1 cellular context compared by ENCODE assay signal in the genomic region with DNA sequence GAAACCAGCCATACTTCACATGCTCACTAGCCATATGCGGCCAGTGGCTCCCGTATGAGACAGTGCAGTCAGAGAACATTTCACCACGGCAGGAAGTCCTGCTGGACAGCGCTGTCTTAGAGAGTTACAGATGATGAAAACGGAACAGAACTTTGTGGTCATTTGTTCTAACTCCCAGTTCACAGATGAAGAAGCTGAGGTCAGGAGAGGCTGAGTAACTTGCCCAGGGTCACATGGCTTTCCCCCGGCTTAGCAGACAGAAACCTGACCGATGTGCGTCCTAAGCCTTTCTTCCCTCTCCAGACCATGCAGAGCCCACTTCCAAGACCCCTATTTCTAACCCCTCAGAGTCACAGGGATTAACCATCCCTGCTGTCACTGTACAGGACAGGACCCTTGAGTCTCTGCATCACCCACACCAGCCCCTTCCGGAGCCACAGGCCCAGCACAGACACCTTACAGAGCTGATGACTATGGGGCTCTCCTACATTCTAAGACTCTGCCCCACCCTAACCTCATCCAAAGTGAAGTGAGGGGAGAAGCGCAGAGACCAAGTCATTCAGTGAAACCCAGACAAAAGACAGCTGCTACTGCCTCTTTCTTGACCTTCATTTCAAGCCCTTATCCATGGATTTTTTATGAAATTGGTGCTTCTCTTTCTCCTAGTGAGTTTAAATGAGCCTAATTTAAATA.
A peak's percentile ranks its signal among the peaks of the same experiment; 100 is the strongest.
TF ChIP-seq lines count a peak whose summit lies in the region.

No MANE protein-coding gene starts in this region.

TF ChIP-seq in GM12878, 131 proteins besides CTCF, POLR2A, EP300 and RAD21 (continued from another document and continues in another):
- TF ChIP-seq, protein P1, sequence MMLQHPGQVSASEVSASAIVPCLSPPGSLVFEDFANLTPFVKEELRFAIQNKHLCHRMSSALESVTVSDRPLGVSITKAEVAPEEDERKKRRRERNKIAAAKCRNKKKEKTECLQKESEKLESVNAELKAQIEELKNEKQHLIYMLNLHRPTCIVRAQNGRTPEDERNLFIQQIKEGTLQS (IDR thresholded peaks at IDR 0.05; ENCODE audit: borderline replicate concordance, extremely low read depth, low read depth, low read length): no peak
- TF ChIP-seq IKZF2 (IDR thresholded peaks at IDR 0.05) (peak; percentile 54 to 66; a peak in 3 of 4 replicates), EZH2 (IDR thresholded peaks at IDR 0.05; ENCODE audit: borderline replicate concordance, control insufficient read depth, low read depth, low read length) (no peak), HCFC1 (IDR thresholded peaks at IDR 0.05; ENCODE audit: low read length) (no peak), KAT2A (conservative IDR thresholded peaks at IDR 0.05; ENCODE audit: control insufficient read depth, low read depth, low read length) (no peak), EED (IDR thresholded peaks at IDR 0.05; ENCODE audit: low read depth) (peak; percentile 81), SP1 (IDR thresholded peaks at IDR 0.05; ENCODE audit: low read depth, low read length) (peak; percentile 65), SREBF1 (IDR thresholded peaks at IDR 0.05; ENCODE audit: low read length) (no peak), SMAD5 (IDR thresholded peaks at IDR 0.05; ENCODE audit: low read depth) (no peak), MYB (IDR thresholded peaks at IDR 0.05; ENCODE audit: borderline replicate concordance, low read depth, low read length) (no peak), ZNF24 (IDR thresholded peaks at IDR 0.05) (peak; percentile 99), RUNX3 (IDR thresholded peaks at IDR 0.05; ENCODE audit: low read length) (no peak), ZNF274 (IDR thresholded peaks at IDR 0.05; ENCODE audit: insufficient read depth, insufficient read length) (no peak), HDGF (IDR thresholded peaks at IDR 0.05) (peak; percentile 62; the same call in 1 of the 2 replicates), NR2C1 (IDR thresholded peaks at IDR 0.05) (no peak), PML (IDR thresholded peaks at IDR 0.05; ENCODE audit: low read length) (no peak), ETV6 (conservative IDR thresholded peaks at IDR 0.05 in 1 of 2, IDR thresholded peaks at IDR 0.05 in 1 of 2; ENCODE audit: borderline replicate concordance in 1 of 2, low read depth in 1 of 2) (peak in 1 of 2 experiments; percentile 41; a peak in 2 of 4 replicates), ZBTB11 (CRISPR knock-in tag; IDR thresholded peaks at IDR 0.05) (no peak), CREB1 (IDR thresholded peaks at IDR 0.05; ENCODE audit: low read depth) (no peak), ZBED1 (IDR thresholded peaks at IDR 0.05; ENCODE audit: borderline replicate concordance) (no peak), RAD51 (IDR thresholded peaks at IDR 0.05) (peak; percentile 88), IKZF1 (conservative IDR thresholded peaks at IDR 0.05) (peak; percentile 55), POLR2AphosphoS2 (IDR thresholded peaks at IDR 0.05; ENCODE audit: low read depth, low read length) (no peak), NRF1 (conservative IDR thresholded peaks at IDR 0.05; ENCODE audit: low read depth, low read length) (no peak), RBBP5 (conservative IDR thresholded peaks at IDR 0.05) (no peak), CBX3 (IDR thresholded peaks at IDR 0.05; ENCODE audit: borderline replicate concordance, low read depth) (no peak), NR2C2 (IDR thresholded peaks at IDR 0.05; ENCODE audit: borderline replicate concordance, control insufficient read depth, insufficient read length, low read depth) (no peak), MEF2B (IDR thresholded peaks at IDR 0.05; ENCODE audit: partially characterized antibody, poor library complexity, severe bottlenecking) (no peak), ESRRA (IDR thresholded peaks at IDR 0.05; ENCODE audit: low read length) (no peak), ATF7 (IDR thresholded peaks at IDR 0.05; ENCODE audit: low read depth) (peak; percentile 77), POU2F2 (IDR thresholded peaks at IDR 0.05; ENCODE audit: borderline replicate concordance, low read depth, low read length) (peak; percentile 43; the same call in 1 of the 3 replicates), ZNF217 (IDR thresholded peaks at IDR 0.05) (peak; percentile 92), MXI1 (IDR thresholded peaks at IDR 0.05; ENCODE audit: low read depth, low read length) (0 out of 2 replicates have a peak, but pooled peaks have one; percentile 44), REST (IDR thresholded peaks at IDR 0.05; ENCODE audit: low read depth, low read length) (peak; percentile 88), NR2F1 (conservative IDR thresholded peaks at IDR 0.05) (peak; percentile 80), IRF4 (IDR thresholded peaks at IDR 0.05; ENCODE audit: low read depth, low read length) (peak; percentile 80), MYC (IDR thresholded peaks at IDR 0.05; ENCODE audit: insufficient read depth, insufficient read length, insufficient replicate concordance, low read length, severe bottlenecking) (no peak), ASH2L (IDR thresholded peaks at IDR 0.05; ENCODE audit: borderline replicate concordance, low read depth) (no peak; the same call in 1 of the 2 replicates), MAX (IDR thresholded peaks at IDR 0.05; ENCODE audit: low read depth, low read length) (no peak)
- TF ChIP-seq, protein P2, sequence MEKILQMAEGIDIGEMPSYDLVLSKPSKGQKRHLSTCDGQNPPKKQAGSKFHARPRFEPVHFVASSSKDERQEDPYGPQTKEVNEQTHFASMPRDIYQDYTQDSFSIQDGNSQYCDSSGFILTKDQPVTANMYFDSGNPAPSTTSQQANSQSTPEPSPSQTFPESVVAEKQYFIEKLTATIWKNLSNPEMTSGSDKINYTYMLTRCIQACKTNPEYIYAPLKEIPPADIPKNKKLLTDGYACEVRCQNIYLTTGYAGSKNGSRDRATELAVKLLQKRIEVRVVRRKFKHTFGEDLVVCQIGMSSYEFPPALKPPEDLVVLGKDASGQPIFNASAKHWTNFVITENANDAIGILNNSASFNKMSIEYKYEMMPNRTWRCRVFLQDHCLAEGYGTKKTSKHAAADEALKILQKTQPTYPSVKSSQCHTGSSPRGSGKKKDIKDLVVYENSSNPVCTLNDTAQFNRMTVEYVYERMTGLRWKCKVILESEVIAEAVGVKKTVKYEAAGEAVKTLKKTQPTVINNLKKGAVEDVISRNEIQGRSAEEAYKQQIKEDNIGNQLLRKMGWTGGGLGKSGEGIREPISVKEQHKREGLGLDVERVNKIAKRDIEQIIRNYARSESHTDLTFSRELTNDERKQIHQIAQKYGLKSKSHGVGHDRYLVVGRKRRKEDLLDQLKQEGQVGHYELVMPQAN (conservative IDR thresholded peaks at IDR 0.05): 0 out of 2 replicates have a peak, but pooled peaks have one; percentile 15
- TF ChIP-seq, protein P3, sequence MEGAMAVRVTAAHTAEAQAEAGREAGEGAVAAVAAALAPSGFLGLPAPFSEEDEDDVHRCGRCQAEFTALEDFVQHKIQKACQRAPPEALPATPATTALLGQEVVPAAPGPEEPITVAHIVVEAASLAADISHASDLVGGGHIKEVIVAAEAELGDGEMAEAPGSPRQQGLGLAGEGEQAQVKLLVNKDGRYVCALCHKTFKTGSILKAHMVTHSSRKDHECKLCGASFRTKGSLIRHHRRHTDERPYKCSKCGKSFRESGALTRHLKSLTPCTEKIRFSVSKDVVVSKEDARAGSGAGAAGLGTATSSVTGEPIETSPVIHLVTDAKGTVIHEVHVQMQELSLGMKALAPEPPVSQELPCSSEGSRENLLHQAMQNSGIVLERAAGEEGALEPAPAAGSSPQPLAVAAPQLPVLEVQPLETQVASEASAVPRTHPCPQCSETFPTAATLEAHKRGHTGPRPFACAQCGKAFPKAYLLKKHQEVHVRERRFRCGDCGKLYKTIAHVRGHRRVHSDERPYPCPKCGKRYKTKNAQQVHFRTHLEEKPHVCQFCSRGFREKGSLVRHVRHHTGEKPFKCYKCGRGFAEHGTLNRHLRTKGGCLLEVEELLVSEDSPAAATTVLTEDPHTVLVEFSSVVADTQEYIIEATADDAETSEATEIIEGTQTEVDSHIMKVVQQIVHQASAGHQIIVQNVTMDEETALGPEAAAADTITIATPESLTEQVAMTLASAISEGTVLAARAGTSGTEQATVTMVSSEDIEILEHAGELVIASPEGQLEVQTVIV (IDR thresholded peaks at IDR 0.05; ENCODE audit: borderline replicate concordance, partially characterized antibody): no peak
- TF ChIP-seq, protein P4, sequence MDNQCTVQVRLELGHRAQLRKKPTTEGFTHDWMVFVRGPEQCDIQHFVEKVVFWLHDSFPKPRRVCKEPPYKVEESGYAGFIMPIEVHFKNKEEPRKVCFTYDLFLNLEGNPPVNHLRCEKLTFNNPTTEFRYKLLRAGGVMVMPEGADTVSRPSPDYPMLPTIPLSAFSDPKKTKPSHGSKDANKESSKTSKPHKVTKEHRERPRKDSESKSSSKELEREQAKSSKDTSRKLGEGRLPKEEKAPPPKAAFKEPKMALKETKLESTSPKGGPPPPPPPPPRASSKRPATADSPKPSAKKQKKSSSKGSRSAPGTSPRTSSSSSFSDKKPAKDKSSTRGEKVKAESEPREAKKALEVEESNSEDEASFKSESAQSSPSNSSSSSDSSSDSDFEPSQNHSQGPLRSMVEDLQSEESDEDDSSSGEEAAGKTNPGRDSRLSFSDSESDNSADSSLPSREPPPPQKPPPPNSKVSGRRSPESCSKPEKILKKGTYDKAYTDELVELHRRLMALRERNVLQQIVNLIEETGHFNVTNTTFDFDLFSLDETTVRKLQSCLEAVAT (IDR thresholded peaks at IDR 0.05): 0 out of 2 replicates have a peak, but pooled peaks have one; percentile 23
- TF ChIP-seq, protein P5, sequence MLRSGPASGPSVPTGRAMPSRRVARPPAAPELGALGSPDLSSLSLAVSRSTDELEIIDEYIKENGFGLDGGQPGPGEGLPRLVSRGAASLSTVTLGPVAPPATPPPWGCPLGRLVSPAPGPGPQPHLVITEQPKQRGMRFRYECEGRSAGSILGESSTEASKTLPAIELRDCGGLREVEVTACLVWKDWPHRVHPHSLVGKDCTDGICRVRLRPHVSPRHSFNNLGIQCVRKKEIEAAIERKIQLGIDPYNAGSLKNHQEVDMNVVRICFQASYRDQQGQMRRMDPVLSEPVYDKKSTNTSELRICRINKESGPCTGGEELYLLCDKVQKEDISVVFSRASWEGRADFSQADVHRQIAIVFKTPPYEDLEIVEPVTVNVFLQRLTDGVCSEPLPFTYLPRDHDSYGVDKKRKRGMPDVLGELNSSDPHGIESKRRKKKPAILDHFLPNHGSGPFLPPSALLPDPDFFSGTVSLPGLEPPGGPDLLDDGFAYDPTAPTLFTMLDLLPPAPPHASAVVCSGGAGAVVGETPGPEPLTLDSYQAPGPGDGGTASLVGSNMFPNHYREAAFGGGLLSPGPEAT (IDR thresholded peaks at IDR 0.05; ENCODE audit: low read depth): no peak; the same call in 1 of the 2 replicates
- TF ChIP-seq, protein P6, sequence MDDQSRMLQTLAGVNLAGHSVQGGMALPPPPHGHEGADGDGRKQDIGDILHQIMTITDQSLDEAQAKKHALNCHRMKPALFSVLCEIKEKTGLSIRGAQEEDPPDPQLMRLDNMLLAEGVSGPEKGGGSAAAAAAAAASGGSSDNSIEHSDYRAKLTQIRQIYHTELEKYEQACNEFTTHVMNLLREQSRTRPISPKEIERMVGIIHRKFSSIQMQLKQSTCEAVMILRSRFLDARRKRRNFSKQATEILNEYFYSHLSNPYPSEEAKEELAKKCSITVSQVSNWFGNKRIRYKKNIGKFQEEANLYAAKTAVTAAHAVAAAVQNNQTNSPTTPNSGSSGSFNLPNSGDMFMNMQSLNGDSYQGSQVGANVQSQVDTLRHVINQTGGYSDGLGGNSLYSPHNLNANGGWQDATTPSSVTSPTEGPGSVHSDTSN (IDR thresholded peaks at IDR 0.05; ENCODE audit: insufficient replicate concordance, low read depth, low read length): peak; percentile 1
